Comparison of ENCODE assay signal across 1 cellular context in the genomic region with DNA sequence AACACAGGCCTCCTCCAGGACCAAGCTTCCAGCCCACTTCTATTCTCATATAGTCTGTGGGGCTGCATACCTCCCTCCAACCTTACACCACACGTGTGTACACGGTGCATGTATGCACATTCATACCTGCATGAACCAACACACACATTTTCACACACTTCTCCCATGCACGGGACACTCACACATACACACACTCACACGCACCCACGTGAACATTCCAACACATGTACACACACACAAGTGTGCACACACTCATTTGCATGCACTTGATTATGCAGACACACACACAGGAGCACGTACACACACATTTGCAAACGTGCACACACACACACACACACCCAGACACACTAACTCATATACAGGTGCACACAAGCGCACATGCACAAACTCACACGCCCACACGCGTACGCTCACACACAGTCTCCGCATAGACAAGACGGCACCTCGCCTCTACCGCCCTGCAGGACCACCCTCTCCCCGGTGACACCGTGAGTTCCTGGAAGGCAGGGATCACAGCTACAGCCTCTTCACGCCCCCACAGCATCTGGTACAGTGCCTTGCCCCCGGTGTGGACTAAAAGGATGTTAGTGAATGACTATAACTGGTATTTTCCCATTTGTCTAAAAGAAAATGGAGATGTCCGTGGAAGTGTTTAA.
TF ChIP-seq lines count a peak whose summit lies in the region.

No MANE protein-coding gene starts in this region.

TF ChIP-seq in SK-N-SH treated with all-trans-retinoic acid at 6 μM for 48 hours, 23 proteins besides CTCF, POLR2A, EP300 and RAD21:
- TF ChIP-seq, protein P1, sequence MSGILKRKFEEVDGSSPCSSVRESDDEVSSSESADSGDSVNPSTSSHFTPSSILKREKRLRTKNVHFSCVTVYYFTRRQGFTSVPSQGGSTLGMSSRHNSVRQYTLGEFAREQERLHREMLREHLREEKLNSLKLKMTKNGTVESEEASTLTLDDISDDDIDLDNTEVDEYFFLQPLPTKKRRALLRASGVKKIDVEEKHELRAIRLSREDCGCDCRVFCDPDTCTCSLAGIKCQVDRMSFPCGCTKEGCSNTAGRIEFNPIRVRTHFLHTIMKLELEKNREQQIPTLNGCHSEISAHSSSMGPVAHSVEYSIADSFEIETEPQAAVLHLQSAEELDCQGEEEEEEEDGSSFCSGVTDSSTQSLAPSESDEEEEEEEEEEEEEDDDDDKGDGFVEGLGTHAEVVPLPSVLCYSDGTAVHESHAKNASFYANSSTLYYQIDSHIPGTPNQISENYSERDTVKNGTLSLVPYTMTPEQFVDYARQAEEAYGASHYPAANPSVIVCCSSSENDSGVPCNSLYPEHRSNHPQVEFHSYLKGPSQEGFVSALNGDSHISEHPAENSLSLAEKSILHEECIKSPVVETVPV (CRISPR knock-in tag; IDR thresholded peaks at IDR 0.05): no peak
- TF ChIP-seq TOX (CRISPR knock-in tag; IDR thresholded peaks at IDR 0.05; ENCODE audit: borderline replicate concordance) (no peak), PPARA (CRISPR knock-in tag; IDR thresholded peaks at IDR 0.05; ENCODE audit: borderline replicate concordance) (no peak)
